ENCODE assay signal across 1 cellular context in the genomic region with DNA sequence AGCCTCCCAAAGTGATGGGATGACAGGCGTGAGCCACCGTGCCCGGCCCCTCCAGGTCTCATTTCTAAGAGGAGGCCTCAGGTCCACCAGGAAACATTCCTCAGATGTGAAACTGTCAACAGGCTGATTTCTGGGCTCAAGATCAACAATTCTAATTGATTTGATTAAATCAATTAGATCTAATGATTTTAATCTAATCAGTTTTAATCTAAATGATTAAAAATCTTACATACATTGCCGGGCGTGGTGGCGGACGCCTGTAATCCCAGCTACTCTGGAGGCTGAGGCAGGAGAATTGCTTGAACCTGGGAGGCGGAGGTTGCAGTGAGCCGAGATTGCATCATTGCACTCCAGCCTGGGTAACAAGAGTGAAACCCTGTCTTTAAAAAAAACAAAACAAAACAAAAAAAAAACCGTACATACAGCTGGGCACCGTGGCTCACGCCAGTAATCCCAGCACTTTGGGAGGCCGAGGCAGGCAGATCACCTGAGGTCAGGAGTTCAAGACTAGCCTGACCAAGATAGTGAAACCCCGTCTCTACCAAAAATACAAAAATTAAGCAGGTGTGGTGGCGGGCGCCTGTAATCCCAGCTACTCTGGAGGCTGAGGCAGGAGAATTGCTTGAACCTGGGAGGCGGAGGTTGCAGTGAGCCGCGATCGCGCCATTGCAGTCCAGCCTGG.
TF ChIP-seq lines count a peak whose summit lies in the region.

No MANE protein-coding gene starts in this region.

TF ChIP-seq in HEK293, 187 proteins besides CTCF, POLR2A, EP300 and RAD21 (continued from another document):
- TF ChIP-seq PRDM1 (tag by site-specific recombination; IDR thresholded peaks at IDR 0.05) (0 out of 2 replicates have a peak, but pooled peaks have one; percentile 23), ZFP69B (tag by site-specific recombination; IDR thresholded peaks at IDR 0.05) (0 out of 2 replicates have a peak, but pooled peaks have one; percentile 34), ZXDB (tag by site-specific recombination; IDR thresholded peaks at IDR 0.05) (peak; percentile 61; the same call in 1 of the 2 replicates), ZNF610 (tag by site-specific recombination; IDR thresholded peaks at IDR 0.05; ENCODE audit: borderline replicate concordance) (peak; percentile 19; the same call in 1 of the 2 replicates), ZBTB20 (tag by site-specific recombination; IDR thresholded peaks at IDR 0.05) (peak; percentile 20; the same call in 1 of the 2 replicates), ZSCAN23 (tag by site-specific recombination; IDR thresholded peaks at IDR 0.05) (peak; percentile 62; the same call in 1 of the 2 replicates), KLF7 (tag by site-specific recombination; IDR thresholded peaks at IDR 0.05; ENCODE audit: borderline replicate concordance) (peak; percentile 56; the same call in 1 of the 2 replicates), SCRT2 (tag by site-specific recombination; IDR thresholded peaks at IDR 0.05) (peak; percentile 59; the same call in 1 of the 2 replicates), ZNF600 (tag by site-specific recombination; IDR thresholded peaks at IDR 0.05) (peak; percentile 60), ZNF629 (tag by site-specific recombination; IDR thresholded peaks at IDR 0.05) (0 out of 2 replicates have a peak, but pooled peaks have one; percentile 19), ZEB2 (tag by site-specific recombination; IDR thresholded peaks at IDR 0.05) (peak; percentile 57; the same call in 1 of the 2 replicates), ZNF2 (tag by site-specific recombination; IDR thresholded peaks at IDR 0.05) (0 out of 2 replicates have a peak, but pooled peaks have one; percentile 25), PATZ1 (tag by site-specific recombination; IDR thresholded peaks at IDR 0.05) (peak; percentile 65)
- TF ChIP-seq, protein P1, sequence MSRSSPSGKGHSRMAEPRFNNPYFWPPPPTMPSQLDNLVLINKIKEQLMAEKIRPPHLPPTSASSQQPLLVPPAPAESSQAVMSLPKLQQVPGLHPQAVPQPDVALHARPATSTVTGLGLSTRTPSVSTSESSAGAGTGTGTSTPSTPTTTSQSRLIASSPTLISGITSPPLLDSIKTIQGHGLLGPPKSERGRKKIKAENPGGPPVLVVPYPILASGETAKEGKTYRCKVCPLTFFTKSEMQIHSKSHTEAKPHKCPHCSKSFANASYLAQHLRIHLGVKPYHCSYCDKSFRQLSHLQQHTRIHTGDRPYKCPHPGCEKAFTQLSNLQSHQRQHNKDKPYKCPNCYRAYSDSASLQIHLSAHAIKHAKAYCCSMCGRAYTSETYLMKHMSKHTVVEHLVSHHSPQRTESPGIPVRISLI (tag by site-specific recombination; IDR thresholded peaks at IDR 0.05), result peak; percentile 61; the same call in 1 of the 2 replicates
